23 cellular contexts compared by ENCODE assay signal in the genomic region with DNA sequence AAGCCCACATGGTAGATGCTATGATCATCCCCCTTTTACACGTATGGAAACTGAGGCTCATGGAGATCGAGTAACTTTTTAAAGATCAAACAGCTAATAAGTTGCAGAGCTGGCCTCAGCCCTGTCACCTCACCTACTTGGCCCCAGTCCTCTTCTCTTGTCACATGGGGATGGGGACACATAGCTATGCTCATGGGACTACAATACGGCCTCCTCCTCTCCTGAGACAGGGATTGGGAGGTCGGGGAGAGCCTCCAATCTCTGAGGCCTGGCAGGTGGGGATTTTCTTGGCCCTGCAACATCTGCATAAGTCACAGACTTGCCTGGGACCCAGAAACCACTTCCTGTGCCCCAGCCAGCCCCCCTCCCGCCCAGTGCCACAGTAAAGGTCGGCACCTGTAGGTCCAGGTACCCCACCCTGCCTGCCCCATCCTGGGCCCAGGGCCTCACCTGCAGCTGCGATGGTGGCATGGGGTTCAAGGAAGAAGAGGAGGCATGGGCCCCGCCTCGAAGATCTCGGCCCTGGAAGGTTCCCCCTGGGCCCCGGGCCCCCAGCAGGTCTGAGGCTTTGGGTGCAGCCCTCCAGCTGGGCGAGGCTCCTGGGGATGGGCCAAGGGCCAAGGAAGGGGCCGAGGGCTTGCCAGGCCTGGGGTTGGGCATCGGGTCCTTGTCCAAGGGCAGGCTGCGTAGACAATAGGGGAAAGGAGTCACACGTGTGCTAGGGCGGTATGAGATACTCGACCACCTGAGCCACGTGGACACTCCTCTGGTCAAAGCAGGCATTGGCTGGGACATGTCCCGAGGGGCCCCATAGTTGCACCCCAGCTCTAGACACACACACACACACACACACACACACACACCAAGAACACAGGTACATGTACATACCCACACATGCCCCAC. TPM values are rescaled to one million over a fixed set of nuclear protein-coding genes. Genes with fewer than 3 reads are reported as not detected.
DNase-seq lines count a peak whose midpoint lies in the region; ATAC-seq and TF ChIP-seq lines count a peak whose summit lies in the region.
"Had no signal": no experiment of that assay in that cellular context is flagged by ENCODE, and none has a peak within 500 bp of the region (broad histone marks: within the 10 kb centered on the region; RNA-seq: fewer than 3 reads in every experiment).

No MANE protein-coding gene starts in this region.

- H3K4me3 ChIP-seq in Peyer's patch (no peak overlapping the region), left ventricle myocardium inferior (no peak overlapping the region)
- H3K4me3 ChIP-seq: dorsolateral prefrontal cortex, gastroesophageal sphincter, transverse colon had no signal

- DNase-seq in activated CD4-positive, alpha-beta T cell treated with anti-CD3 and anti-CD28 coated beads, Interleukin-2, amount 10 ng/mL, durations not matched to agents 24 days and 14 days = peak; percentile 63
- no peak for DNase-seq in activated CD4-positive, alpha-beta T cell treated with anti-CD3 and anti-CD28 coated beads, Interleukin-2, amount 50 U/mL, for 48 hours
- DNase-seq in Peyer's patch (peak in 2 of 3 donors; percentile 49 to 65), left ventricle myocardium inferior (no peak)
- DNase-seq in activated naive CD8-positive, alpha-beta T cell treated with anti-CD3 and anti-CD28 coated beads for 36 hours = peak; percentile 29
- DNase-seq in stimulated activated effector memory CD8-positive, alpha-beta T cell treated with anti-CD3 and anti-CD28 coated beads, Interleukin-12 subunit alpha, Interleukin-12 subunit beta, amount 100 ng/mL, for 72 hours (ENCODE audit: low spot score in 2 of 2) = no peak
- no peak for DNase-seq in stimulated activated CD8-positive, alpha-beta memory T cell treated with anti-CD3 and anti-CD28 coated beads, Interleukin-4, amount 100 ng/mL, for 48 hours
- DNase-seq: amniotic stem cell, DMS79 treated with DMSO at 0.1 percent for 48 hours, dorsolateral prefrontal cortex, erythroblast, HFFc6, left cardiac atrium, midbrain, NCI-H1417, NCI-H748 treated with DMSO at 0.1 percent for 48 hours, transverse colon had no signal

- peak; percentile 39 for ATAC-seq in stimulated activated effector memory CD8-positive, alpha-beta T cell treated with anti-CD3 and anti-CD28 coated beads, Interleukin-12 subunit alpha, Interleukin-12 subunit beta, amount 100 ng/mL, for 72 hours
- ATAC-seq in GM18519 (IDR thresholded peaks at IDR 0.05; ENCODE audit: low FRiP score, unreplicated experiment) = no peak
- ATAC-seq: gastroesophageal sphincter, left cardiac atrium, SK-N-SH treated with all-trans-retinoic acid at 6 μM for 48 hours had no signal

- H3K4me1 ChIP-seq in Peyer's patch = peaks cover 0 to 5% (median 0%) of the 10 kb centered on the region in 4 donors
- no peaks in the 10 kb centered on the region for H3K4me1 ChIP-seq in left ventricle myocardium inferior
- H3K4me1 ChIP-seq: gastroesophageal sphincter, transverse colon had no signal

- intact Hi-C loops in activated CD4-positive, alpha-beta T cell treated with anti-CD3 and anti-CD28 coated beads, Interleukin-2, amount 10 ng/mL, durations not matched to agents 24 days and 14 days (cut with micrococcal nuclease) = no loop called here
- intact Hi-C loops in left ventricle myocardium inferior (cut with micrococcal nuclease) = no loop called here

- H3K27ac Mint-ChIP-seq in activated CD4-positive, alpha-beta T cell treated with anti-CD3 and anti-CD28 coated beads, Interleukin-2, amount 10 ng/mL, durations not matched to agents 24 days and 14 days = no peak overlapping the region
- peak overlapping the region; percentile 60 for H3K27ac Mint-ChIP-seq in activated naive CD8-positive, alpha-beta T cell treated with anti-CD3 and anti-CD28 coated beads for 36 hours
- peak overlapping the region; percentile 40 for H3K27ac Mint-ChIP-seq in stimulated activated effector memory CD8-positive, alpha-beta T cell treated with anti-CD3 and anti-CD28 coated beads, Interleukin-12 subunit alpha, Interleukin-12 subunit beta, amount 100 ng/mL, for 72 hours
- H3K27ac Mint-ChIP-seq: HFFc6 had no signal

- H3K36me3 Mint-ChIP-seq in activated CD4-positive, alpha-beta T cell treated with anti-CD3 and anti-CD28 coated beads, Interleukin-2, amount 10 ng/mL, durations not matched to agents 24 days and 14 days (ENCODE audit: low read depth) = peaks cover 3% of the 10 kb centered on the region
- H3K36me3 Mint-ChIP-seq in activated naive CD8-positive, alpha-beta T cell treated with anti-CD3 and anti-CD28 coated beads for 36 hours = peaks cover 11% of the 10 kb centered on the region
- peaks cover 51% of the 10 kb centered on the region for H3K36me3 Mint-ChIP-seq in stimulated activated effector memory CD8-positive, alpha-beta T cell treated with anti-CD3 and anti-CD28 coated beads, Interleukin-12 subunit alpha, Interleukin-12 subunit beta, amount 100 ng/mL, for 72 hours
- H3K36me3 Mint-ChIP-seq: CD14-positive monocyte had no signal

- H3K9me3 ChIP-seq in Peyer's patch (no peaks in the 10 kb centered on the region), left ventricle myocardium inferior (replicated peaks) (no peaks in the 10 kb centered on the region)
- H3K9me3 ChIP-seq: gastroesophageal sphincter, transverse colon had no signal

- no peak for TF ChIP-seq POLR2A in Peyer's patch (IDR thresholded peaks at IDR 0.05)

- H3K27me3 ChIP-seq in Peyer's patch (no peaks in the 10 kb centered on the region), left ventricle myocardium inferior (ENCODE audit: low read depth) (no peaks in the 10 kb centered on the region)
- H3K27me3 ChIP-seq: gastroesophageal sphincter, transverse colon had no signal

- no peak overlapping the region for H3K4me3 Mint-ChIP-seq in activated CD4-positive, alpha-beta T cell treated with anti-CD3 and anti-CD28 coated beads, Interleukin-2, amount 10 ng/mL, durations not matched to agents 24 days and 14 days
- H3K4me3 Mint-ChIP-seq in activated naive CD8-positive, alpha-beta T cell treated with anti-CD3 and anti-CD28 coated beads for 36 hours = peak overlapping the region; percentile 40
- H3K4me3 Mint-ChIP-seq in stimulated activated effector memory CD8-positive, alpha-beta T cell treated with anti-CD3 and anti-CD28 coated beads, Interleukin-12 subunit alpha, Interleukin-12 subunit beta, amount 100 ng/mL, for 72 hours = no peak overlapping the region
- H3K4me3 Mint-ChIP-seq: CD14-positive monocyte, HFFc6 had no signal

- no peaks in the 10 kb centered on the region for H3K9me3 Mint-ChIP-seq in activated CD4-positive, alpha-beta T cell treated with anti-CD3 and anti-CD28 coated beads, Interleukin-2, amount 10 ng/mL, durations not matched to agents 24 days and 14 days
- no peaks in the 10 kb centered on the region for H3K9me3 Mint-ChIP-seq in activated naive CD8-positive, alpha-beta T cell treated with anti-CD3 and anti-CD28 coated beads for 36 hours
- no peaks in the 10 kb centered on the region for H3K9me3 Mint-ChIP-seq in stimulated activated effector memory CD8-positive, alpha-beta T cell treated with anti-CD3 and anti-CD28 coated beads, Interleukin-12 subunit alpha, Interleukin-12 subunit beta, amount 100 ng/mL, for 72 hours
- H3K9me3 Mint-ChIP-seq: CD14-positive monocyte, HFFc6 had no signal

- peaks cover 26% of the 10 kb centered on the region for H3K4me1 Mint-ChIP-seq in activated CD4-positive, alpha-beta T cell treated with anti-CD3 and anti-CD28 coated beads, Interleukin-2, amount 10 ng/mL, durations not matched to agents 24 days and 14 days
- H3K4me1 Mint-ChIP-seq in activated naive CD8-positive, alpha-beta T cell treated with anti-CD3 and anti-CD28 coated beads for 36 hours = peaks cover 30% of the 10 kb centered on the region
- H3K4me1 Mint-ChIP-seq in stimulated activated effector memory CD8-positive, alpha-beta T cell treated with anti-CD3 and anti-CD28 coated beads, Interleukin-12 subunit alpha, Interleukin-12 subunit beta, amount 100 ng/mL, for 72 hours = peaks cover 44% of the 10 kb centered on the region

- no peak overlapping the region for H3K27ac ChIP-seq in Peyer's patch
- H3K27ac ChIP-seq in left ventricle myocardium inferior (replicated peaks) = no peak overlapping the region
- H3K27ac ChIP-seq: dorsolateral prefrontal cortex, gastroesophageal sphincter, transverse colon had no signal

- H3K36me3 ChIP-seq in Peyer's patch = no peaks in the 10 kb centered on the region
- H3K36me3 ChIP-seq in left ventricle myocardium inferior = no peaks in the 10 kb centered on the region
- H3K36me3 ChIP-seq: gastroesophageal sphincter, transverse colon had no signal

- no peaks in the 10 kb centered on the region for H3K27me3 Mint-ChIP-seq in activated CD4-positive, alpha-beta T cell treated with anti-CD3 and anti-CD28 coated beads, Interleukin-2, amount 10 ng/mL, durations not matched to agents 24 days and 14 days
- no peaks in the 10 kb centered on the region for H3K27me3 Mint-ChIP-seq in activated naive CD8-positive, alpha-beta T cell treated with anti-CD3 and anti-CD28 coated beads for 36 hours

- TF ChIP-seq CTCF in Peyer's patch (IDR thresholded peaks at IDR 0.05) (no peak), left ventricle myocardium inferior (IDR thresholded peaks at IDR 0.05; ENCODE audit: borderline replicate concordance) (no peak)

RNA-seq across cellular contexts. Expression of a gene that starts 6.4 kb away (rescaled TPM):
- total RNA-seq in activated CD4-positive, alpha-beta T cell treated with anti-CD3 and anti-CD28 coated beads, Interleukin-2, amount 10 ng/mL, durations not matched to agents 24 days and 14 days = 13.1 and 14.2 TPM in 2 replicates
- under 1 TPM in 1 of 4 donors, not detected in 3; 0.66 TPM for total RNA-seq in Peyer's patch
- total RNA-seq in activated naive CD8-positive, alpha-beta T cell treated with anti-CD3 and anti-CD28 coated beads for 36 hours = 10 to 100 TPM; 11.2 to 11.9 TPM
- not detected for total RNA-seq in left ventricle myocardium inferior
- total RNA-seq: A673, left cardiac atrium, transverse colon had no signal

RNA-seq across cellular contexts. Expression of a gene that starts 11.5 kb away (rescaled TPM):
- 6.3 and 8.3 TPM in 2 replicates for total RNA-seq in activated CD4-positive, alpha-beta T cell treated with anti-CD3 and anti-CD28 coated beads, Interleukin-2, amount 10 ng/mL, durations not matched to agents 24 days and 14 days
- total RNA-seq in Peyer's patch (10 to 100 TPM in 1 of 4 donors, 1 to 10 TPM in 3; 2.5 to 19.0 (median 7.5) TPM), left ventricle myocardium inferior (25.3 TPM)
- total RNA-seq in activated naive CD8-positive, alpha-beta T cell treated with anti-CD3 and anti-CD28 coated beads for 36 hours = 1 to 10 TPM; 2.1 to 2.5 TPM

RNA-seq across cellular contexts. Expression of a gene that starts 22.8 kb away (rescaled TPM):
- 25.6 and 25.8 TPM in 2 replicates for total RNA-seq in activated CD4-positive, alpha-beta T cell treated with anti-CD3 and anti-CD28 coated beads, Interleukin-2, amount 10 ng/mL, durations not matched to agents 24 days and 14 days
- 10 to 100 TPM; 19.1 to 27.4 (median 23.1) TPM for total RNA-seq in Peyer's patch
- total RNA-seq in activated naive CD8-positive, alpha-beta T cell treated with anti-CD3 and anti-CD28 coated beads for 36 hours = 10 to 100 TPM; 18.3 to 18.9 TPM
- 10.6 TPM for total RNA-seq in left ventricle myocardium inferior

RNA-seq across cellular contexts. Expression of a gene that starts 25.0 kb away (rescaled TPM):
- total RNA-seq in activated CD4-positive, alpha-beta T cell treated with anti-CD3 and anti-CD28 coated beads, Interleukin-2, amount 10 ng/mL, durations not matched to agents 24 days and 14 days = 0.07 and 0.14 TPM in 2 replicates
- total RNA-seq in Peyer's patch (1 to 10 TPM; 1.7 to 2.8 (median 2.3) TPM), left ventricle myocardium inferior (0.08 TPM)
- total RNA-seq in activated naive CD8-positive, alpha-beta T cell treated with anti-CD3 and anti-CD28 coated beads for 36 hours = under 1 TPM; 0.72 to 0.85 TPM
- total RNA-seq: A673, HFFc6 had no signal

RNA-seq across cellular contexts. Expression of a gene that starts 45.3 kb away (rescaled TPM):
- not detected in 2 replicates for total RNA-seq in activated CD4-positive, alpha-beta T cell treated with anti-CD3 and anti-CD28 coated beads, Interleukin-2, amount 10 ng/mL, durations not matched to agents 24 days and 14 days
- total RNA-seq in Peyer's patch (not detected), left ventricle myocardium inferior (not detected)
- total RNA-seq in activated naive CD8-positive, alpha-beta T cell treated with anti-CD3 and anti-CD28 coated beads for 36 hours = not detected
- total RNA-seq: A673, cardiac septum, gastroesophageal sphincter, HFFc6, left cardiac atrium, transverse colon had no signal

Comparison
In these comparisons a context has a peak if more than half of its experiments do, and no peak if none do; other contexts are left out.
1. DNase-seq: peak in activated CD4-positive, alpha-beta T cell treated with anti-CD3 and anti-CD28 coated beads, Interleukin-2, amount 10 ng/mL, durations not matched to agents 24 days and 14 days (single experiment), Peyer's patch (2 of 3) and activated naive CD8-positive, alpha-beta T cell treated with anti-CD3 and anti-CD28 coated beads for 36 hours (single experiment); none in activated CD4-positive, alpha-beta T cell treated with anti-CD3 and anti-CD28 coated beads, Interleukin-2, amount 50 U/mL, for 48 hours (0 of 2), stimulated activated effector memory CD8-positive, alpha-beta T cell treated with anti-CD3 and anti-CD28 coated beads, Interleukin-12 subunit alpha, Interleukin-12 subunit beta, amount 100 ng/mL, for 72 hours (0 of 2), left ventricle myocardium inferior (single experiment) and stimulated activated CD8-positive, alpha-beta memory T cell treated with anti-CD3 and anti-CD28 coated beads, Interleukin-4, amount 100 ng/mL, for 48 hours (single experiment).